In the genomic region with DNA sequence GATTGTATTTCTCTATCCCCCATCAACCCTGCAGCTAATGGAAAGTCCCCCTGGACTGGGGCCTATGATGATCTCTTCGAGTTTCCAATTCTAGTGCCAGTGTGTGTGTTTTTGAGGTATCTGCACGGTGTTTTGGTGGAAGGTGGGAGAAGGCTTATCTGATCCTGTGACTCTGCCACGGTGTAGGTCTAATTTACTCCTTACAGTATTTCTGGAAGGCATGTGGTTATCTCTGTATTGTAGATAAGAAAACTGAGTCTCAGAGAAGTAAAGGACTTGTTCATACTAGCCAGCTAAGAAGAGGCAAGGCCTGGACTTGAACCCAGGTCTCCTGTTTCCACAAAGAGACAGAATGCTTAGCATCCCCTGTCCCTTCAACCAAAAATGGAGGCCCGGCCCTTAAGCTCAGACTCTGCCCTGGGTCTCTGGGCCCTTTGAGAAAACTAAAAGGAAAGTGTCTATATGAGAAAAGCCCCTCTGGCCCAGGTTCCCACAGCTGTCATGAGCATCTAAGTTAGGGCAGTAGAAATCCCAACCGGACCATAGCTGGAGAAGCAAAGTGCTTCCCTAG, we compare ENCODE assay signal across 1 cellular context.
A peak's percentile ranks its signal among the peaks of the same experiment; 100 is the strongest.
TF ChIP-seq lines count a peak whose summit lies in the region.

No MANE protein-coding gene starts in this region.

TF ChIP-seq in K562, 482 proteins besides CTCF, POLR2A, EP300 and RAD21:
- TF ChIP-seq CBFA2T3 (IDR thresholded peaks at IDR 0.05) = peak; percentile 47; the same call in 1 of the 2 replicates
- no peak for TF ChIP-seq CHD1 (IDR thresholded peaks at IDR 0.05; ENCODE audit: low read length)
- TF ChIP-seq MECOM (CRISPR knock-in tag; IDR thresholded peaks at IDR 0.05) = 0 out of 2 replicates have a peak, but pooled peaks have one; percentile 37
- 0 out of 2 replicates have a peak, but pooled peaks have one; percentile 19 for TF ChIP-seq MTA1 (IDR thresholded peaks at IDR 0.05; ENCODE audit: borderline replicate concordance)
- no peak for TF ChIP-seq ATF1 (CRISPR knock-in tag; IDR thresholded peaks at IDR 0.05)
- 0 out of 2 replicates have a peak, but pooled peaks have one; percentile 27 for TF ChIP-seq ATF1 (tag; IDR thresholded peaks at IDR 0.05)
- TF ChIP-seq TEAD4 (IDR thresholded peaks at IDR 0.05; ENCODE audit: low read length) = peak; percentile 59; the same call in 1 of the 2 replicates
- TF ChIP-seq TEAD4 (CRISPR knock-in tag; IDR thresholded peaks at IDR 0.05; ENCODE audit: borderline replicate concordance) = no peak
- TF ChIP-seq KLF13 (tag; IDR thresholded peaks at IDR 0.05; ENCODE audit: borderline replicate concordance, low read depth) = no peak
- TF ChIP-seq, protein P1, sequence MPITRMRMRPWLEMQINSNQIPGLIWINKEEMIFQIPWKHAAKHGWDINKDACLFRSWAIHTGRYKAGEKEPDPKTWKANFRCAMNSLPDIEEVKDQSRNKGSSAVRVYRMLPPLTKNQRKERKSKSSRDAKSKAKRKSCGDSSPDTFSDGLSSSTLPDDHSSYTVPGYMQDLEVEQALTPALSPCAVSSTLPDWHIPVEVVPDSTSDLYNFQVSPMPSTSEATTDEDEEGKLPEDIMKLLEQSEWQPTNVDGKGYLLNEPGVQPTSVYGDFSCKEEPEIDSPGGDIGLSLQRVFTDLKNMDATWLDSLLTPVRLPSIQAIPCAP (CRISPR knock-in tag; IDR thresholded peaks at IDR 0.05; ENCODE audit: borderline replicate concordance) = no peak
- no peak for TF ChIP-seq BACH1 (tag; IDR thresholded peaks at IDR 0.05)
- TF ChIP-seq, protein P2, sequence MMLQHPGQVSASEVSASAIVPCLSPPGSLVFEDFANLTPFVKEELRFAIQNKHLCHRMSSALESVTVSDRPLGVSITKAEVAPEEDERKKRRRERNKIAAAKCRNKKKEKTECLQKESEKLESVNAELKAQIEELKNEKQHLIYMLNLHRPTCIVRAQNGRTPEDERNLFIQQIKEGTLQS (IDR thresholded peaks at IDR 0.05) = no peak
- TF ChIP-seq, protein P2 (CRISPR knock-in tag; conservative IDR thresholded peaks at IDR 0.05) = no peak
- no peak for TF ChIP-seq BMI1 (IDR thresholded peaks at IDR 0.05; ENCODE audit: low read length)
- TF ChIP-seq DPF2 (IDR thresholded peaks at IDR 0.05) = peak; percentile 67
- TF ChIP-seq KAT8 (IDR thresholded peaks at IDR 0.05; ENCODE audit: low read depth) = no peak
- TF ChIP-seq ARID1B (IDR thresholded peaks at IDR 0.05) = peak; percentile 77
- TF ChIP-seq ADNP (tag; IDR thresholded peaks at IDR 0.05) = peak; percentile 91
- TF ChIP-seq BRF1 (IDR thresholded peaks at IDR 0.05; ENCODE audit: borderline replicate concordance, extremely low read depth, insufficient read length) = no peak
- TF ChIP-seq, protein P3, sequence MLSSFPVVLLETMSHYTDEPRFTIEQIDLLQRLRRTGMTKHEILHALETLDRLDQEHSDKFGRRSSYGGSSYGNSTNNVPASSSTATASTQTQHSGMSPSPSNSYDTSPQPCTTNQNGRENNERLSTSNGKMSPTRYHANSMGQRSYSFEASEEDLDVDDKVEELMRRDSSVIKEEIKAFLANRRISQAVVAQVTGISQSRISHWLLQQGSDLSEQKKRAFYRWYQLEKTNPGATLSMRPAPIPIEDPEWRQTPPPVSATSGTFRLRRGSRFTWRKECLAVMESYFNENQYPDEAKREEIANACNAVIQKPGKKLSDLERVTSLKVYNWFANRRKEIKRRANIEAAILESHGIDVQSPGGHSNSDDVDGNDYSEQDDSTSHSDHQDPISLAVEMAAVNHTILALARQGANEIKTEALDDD (IDR thresholded peaks at IDR 0.05) = peak; percentile 49; the same call in 1 of the 2 replicates
- 0 out of 2 replicates have a peak, but pooled peaks have one; percentile 10 for TF ChIP-seq BCOR (IDR thresholded peaks at IDR 0.05)
- no peak for TF ChIP-seq CBX3 (IDR thresholded peaks at IDR 0.05; ENCODE audit: borderline replicate concordance in 1 of 2, low read length in 2 of 2)
- peak; percentile 11; the same call in 1 of the 2 replicates for TF ChIP-seq ATF7 (IDR thresholded peaks at IDR 0.05)
- TF ChIP-seq, protein P4, sequence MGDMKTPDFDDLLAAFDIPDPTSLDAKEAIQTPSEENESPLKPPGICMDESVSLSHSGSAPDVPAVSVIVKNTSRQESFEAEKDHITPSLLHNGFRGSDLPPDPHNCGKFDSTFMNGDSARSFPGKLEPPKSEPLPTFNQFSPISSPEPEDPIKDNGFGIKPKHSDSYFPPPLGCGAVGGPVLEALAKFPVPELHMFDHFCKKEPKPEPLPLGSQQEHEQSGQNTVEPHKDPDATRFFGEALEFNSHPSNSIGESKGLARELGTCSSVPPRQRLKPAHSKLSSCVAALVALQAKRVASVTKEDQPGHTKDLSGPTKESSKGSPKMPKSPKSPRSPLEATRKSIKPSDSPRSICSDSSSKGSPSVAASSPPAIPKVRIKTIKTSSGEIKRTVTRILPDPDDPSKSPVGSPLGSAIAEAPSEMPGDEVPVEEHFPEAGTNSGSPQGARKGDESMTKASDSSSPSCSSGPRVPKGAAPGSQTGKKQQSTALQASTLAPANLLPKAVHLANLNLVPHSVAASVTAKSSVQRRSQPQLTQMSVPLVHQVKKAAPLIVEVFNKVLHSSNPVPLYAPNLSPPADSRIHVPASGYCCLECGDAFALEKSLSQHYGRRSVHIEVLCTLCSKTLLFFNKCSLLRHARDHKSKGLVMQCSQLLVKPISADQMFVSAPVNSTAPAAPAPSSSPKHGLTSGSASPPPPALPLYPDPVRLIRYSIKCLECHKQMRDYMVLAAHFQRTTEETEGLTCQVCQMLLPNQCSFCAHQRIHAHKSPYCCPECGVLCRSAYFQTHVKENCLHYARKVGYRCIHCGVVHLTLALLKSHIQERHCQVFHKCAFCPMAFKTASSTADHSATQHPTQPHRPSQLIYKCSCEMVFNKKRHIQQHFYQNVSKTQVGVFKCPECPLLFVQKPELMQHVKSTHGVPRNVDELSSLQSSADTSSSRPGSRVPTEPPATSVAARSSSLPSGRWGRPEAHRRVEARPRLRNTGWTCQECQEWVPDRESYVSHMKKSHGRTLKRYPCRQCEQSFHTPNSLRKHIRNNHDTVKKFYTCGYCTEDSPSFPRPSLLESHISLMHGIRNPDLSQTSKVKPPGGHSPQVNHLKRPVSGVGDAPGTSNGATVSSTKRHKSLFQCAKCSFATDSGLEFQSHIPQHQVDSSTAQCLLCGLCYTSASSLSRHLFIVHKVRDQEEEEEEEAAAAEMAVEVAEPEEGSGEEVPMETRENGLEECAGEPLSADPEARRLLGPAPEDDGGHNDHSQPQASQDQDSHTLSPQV (IDR thresholded peaks at IDR 0.05) = no peak
- TF ChIP-seq, protein P5, sequence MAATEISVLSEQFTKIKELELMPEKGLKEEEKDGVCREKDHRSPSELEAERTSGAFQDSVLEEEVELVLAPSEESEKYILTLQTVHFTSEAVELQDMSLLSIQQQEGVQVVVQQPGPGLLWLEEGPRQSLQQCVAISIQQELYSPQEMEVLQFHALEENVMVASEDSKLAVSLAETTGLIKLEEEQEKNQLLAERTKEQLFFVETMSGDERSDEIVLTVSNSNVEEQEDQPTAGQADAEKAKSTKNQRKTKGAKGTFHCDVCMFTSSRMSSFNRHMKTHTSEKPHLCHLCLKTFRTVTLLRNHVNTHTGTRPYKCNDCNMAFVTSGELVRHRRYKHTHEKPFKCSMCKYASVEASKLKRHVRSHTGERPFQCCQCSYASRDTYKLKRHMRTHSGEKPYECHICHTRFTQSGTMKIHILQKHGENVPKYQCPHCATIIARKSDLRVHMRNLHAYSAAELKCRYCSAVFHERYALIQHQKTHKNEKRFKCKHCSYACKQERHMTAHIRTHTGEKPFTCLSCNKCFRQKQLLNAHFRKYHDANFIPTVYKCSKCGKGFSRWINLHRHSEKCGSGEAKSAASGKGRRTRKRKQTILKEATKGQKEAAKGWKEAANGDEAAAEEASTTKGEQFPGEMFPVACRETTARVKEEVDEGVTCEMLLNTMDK (IDR thresholded peaks at IDR 0.05; ENCODE audit: borderline replicate concordance, insufficient read depth, low read depth, low read length, poor library complexity, severe bottlenecking) = no peak
- peak; percentile 59 for TF ChIP-seq TAL1 (IDR thresholded peaks at IDR 0.05)
- TF ChIP-seq, protein P6, sequence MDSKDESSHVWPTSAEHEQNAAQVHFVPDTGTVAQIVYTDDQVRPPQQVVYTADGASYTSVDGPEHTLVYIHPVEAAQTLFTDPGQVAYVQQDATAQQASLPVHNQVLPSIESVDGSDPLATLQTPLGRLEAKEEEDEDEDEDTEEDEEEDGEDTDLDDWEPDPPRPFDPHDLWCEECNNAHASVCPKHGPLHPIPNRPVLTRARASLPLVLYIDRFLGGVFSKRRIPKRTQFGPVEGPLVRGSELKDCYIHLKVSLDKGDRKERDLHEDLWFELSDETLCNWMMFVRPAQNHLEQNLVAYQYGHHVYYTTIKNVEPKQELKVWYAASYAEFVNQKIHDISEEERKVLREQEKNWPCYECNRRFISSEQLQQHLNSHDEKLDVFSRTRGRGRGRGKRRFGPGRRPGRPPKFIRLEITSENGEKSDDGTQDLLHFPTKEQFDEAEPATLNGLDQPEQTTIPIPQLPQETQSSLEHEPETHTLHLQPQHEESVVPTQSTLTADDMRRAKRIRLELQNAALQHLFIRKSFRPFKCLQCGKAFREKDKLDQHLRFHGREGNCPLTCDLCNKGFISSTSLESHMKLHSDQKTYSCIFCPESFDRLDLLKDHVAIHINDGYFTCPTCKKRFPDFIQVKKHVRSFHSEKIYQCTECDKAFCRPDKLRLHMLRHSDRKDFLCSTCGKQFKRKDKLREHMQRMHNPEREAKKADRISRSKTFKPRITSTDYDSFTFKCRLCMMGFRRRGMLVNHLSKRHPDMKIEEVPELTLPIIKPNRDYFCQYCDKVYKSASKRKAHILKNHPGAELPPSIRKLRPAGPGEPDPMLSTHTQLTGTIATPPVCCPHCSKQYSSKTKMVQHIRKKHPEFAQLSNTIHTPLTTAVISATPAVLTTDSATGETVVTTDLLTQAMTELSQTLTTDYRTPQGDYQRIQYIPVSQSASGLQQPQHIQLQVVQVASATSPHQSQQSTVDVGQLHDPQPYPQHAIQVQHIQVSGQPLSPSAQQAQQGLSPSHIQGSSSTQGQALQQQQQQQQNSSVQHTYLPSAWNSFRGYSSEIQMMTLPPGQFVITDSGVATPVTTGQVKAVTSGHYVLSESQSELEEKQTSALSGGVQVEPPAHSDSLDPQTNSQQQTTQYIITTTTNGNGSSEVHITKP (IDR thresholded peaks at IDR 0.05; ENCODE audit: partially characterized antibody) = peak; percentile 1
- TF ChIP-seq JUND (IDR thresholded peaks at IDR 0.05; ENCODE audit: borderline replicate concordance, low read depth, low read length) = peak; percentile 9; the same call in 1 of the 2 replicates
- TF ChIP-seq JUND (tag; IDR thresholded peaks at IDR 0.05; ENCODE audit: borderline replicate concordance, low read depth, low read length) = no peak
- TF ChIP-seq, protein P7, sequence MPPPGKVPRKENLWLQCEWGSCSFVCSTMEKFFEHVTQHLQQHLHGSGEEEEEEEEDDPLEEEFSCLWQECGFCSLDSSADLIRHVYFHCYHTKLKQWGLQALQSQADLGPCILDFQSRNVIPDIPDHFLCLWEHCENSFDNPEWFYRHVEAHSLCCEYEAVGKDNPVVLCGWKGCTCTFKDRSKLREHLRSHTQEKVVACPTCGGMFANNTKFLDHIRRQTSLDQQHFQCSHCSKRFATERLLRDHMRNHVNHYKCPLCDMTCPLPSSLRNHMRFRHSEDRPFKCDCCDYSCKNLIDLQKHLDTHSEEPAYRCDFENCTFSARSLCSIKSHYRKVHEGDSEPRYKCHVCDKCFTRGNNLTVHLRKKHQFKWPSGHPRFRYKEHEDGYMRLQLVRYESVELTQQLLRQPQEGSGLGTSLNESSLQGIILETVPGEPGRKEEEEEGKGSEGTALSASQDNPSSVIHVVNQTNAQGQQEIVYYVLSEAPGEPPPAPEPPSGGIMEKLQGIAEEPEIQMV (tag; conservative IDR thresholded peaks at IDR 0.05; ENCODE audit: low read depth) = no peak
- TF ChIP-seq, protein P8, sequence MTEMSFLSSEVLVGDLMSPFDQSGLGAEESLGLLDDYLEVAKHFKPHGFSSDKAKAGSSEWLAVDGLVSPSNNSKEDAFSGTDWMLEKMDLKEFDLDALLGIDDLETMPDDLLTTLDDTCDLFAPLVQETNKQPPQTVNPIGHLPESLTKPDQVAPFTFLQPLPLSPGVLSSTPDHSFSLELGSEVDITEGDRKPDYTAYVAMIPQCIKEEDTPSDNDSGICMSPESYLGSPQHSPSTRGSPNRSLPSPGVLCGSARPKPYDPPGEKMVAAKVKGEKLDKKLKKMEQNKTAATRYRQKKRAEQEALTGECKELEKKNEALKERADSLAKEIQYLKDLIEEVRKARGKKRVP (CRISPR knock-in tag; IDR thresholded peaks at IDR 0.05) = no peak
- TF ChIP-seq ZNF146 (CRISPR knock-in tag; IDR thresholded peaks at IDR 0.05; ENCODE audit: unreplicated experiment) = peak; percentile 25
- peak; percentile 65; the same call in 1 of the 2 replicates for TF ChIP-seq SMARCE1 (IDR thresholded peaks at IDR 0.05)
- TF ChIP-seq, protein P9, sequence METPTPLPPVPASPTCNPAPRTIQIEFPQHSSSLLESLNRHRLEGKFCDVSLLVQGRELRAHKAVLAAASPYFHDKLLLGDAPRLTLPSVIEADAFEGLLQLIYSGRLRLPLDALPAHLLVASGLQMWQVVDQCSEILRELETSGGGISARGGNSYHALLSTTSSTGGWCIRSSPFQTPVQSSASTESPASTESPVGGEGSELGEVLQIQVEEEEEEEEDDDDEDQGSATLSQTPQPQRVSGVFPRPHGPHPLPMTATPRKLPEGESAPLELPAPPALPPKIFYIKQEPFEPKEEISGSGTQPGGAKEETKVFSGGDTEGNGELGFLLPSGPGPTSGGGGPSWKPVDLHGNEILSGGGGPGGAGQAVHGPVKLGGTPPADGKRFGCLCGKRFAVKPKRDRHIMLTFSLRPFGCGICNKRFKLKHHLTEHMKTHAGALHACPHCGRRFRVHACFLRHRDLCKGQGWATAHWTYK (CRISPR knock-in tag; IDR thresholded peaks at IDR 0.05) = no peak
- no peak for TF ChIP-seq ZNF354B (CRISPR knock-in tag; IDR thresholded peaks at IDR 0.05)
- no peak for TF ChIP-seq ZNF197 (CRISPR knock-in tag; IDR thresholded peaks at IDR 0.05; ENCODE audit: low read depth)
